8 cellular contexts compared by ENCODE assay signal in genomic region chr5:114305402-114306207, GRCh38. TPM values are rescaled to one million over a fixed set of nuclear protein-coding genes. Genes with fewer than 3 reads are reported as not detected.
DNase-seq lines count a peak whose midpoint lies in the region; ATAC-seq, FAIRE-seq and TF ChIP-seq lines count a peak whose summit lies in the region.

No MANE protein-coding gene starts in this region.

- no peak overlapping the region for H3K4me2 ChIP-seq in endothelial cell of umbilical vein (ENCODE audit: insufficient read depth, low read length)

- H4K20me1 ChIP-seq in endothelial cell of umbilical vein (replicated peaks; ENCODE audit: control insufficient read depth, extremely low read depth, insufficient read depth, low read length): no peaks in the 10 kb centered on the region

- H3K4me1 ChIP-seq in heart left ventricle (no peaks in the 10 kb centered on the region), right atrium auricular region (no peaks in the 10 kb centered on the region), endothelial cell of umbilical vein (ENCODE audit: control insufficient read depth, extremely low read depth, insufficient read depth, low read length) (no peaks in the 10 kb centered on the region)

- POLR2A ChIA-PET in endothelial cell of umbilical vein (lab: Charles Lee): no interaction called here

- no TSS peak for BruUV-seq in endothelial cell of umbilical vein (replicated peaks; lab: Mats Ljungman, UMichigan)

- no peak overlapping the region for H2AFZ ChIP-seq in endothelial cell of umbilical vein (ENCODE audit: low read depth, low read length)

- H3K27me3 ChIP-seq in heart left ventricle (no peaks in the 10 kb centered on the region), right atrium auricular region (no peaks in the 10 kb centered on the region), endothelial cell of umbilical vein (ENCODE audit: control insufficient read depth in 2 of 2, insufficient read depth in 2 of 2, low read length in 2 of 2) (peaks cover 4 to 5% of the 10 kb centered on the region in 2 experiments), H7 (ENCODE audit: control insufficient read depth, insufficient read depth, low read length) (no peaks in the 10 kb centered on the region)

- FAIRE-seq in endothelial cell of umbilical vein (lab: Jason Lieb, UNC): peak; percentile 21

- H3K4me3 ChIP-seq in heart left ventricle: no peak overlapping the region
- no peak overlapping the region for H3K4me3 ChIP-seq in right atrium auricular region
- no peak overlapping the region for H3K4me3 ChIP-seq in LNCaP clone FGC (ENCODE audit: low read depth, low read length)
- no peak overlapping the region for H3K4me3 ChIP-seq in endothelial cell of umbilical vein (replicated peaks in 1 of 3; ENCODE audit: insufficient read depth in 1 of 3, low read depth in 1 of 3, low read length in 3 of 3)
- H3K4me3 ChIP-seq in H7 (ENCODE audit: insufficient read depth, low read depth, low read length): no peak overlapping the region

- no peak for TF ChIP-seq POLR2A in heart left ventricle (IDR thresholded peaks at IDR 0.05)
- no peak for TF ChIP-seq POLR2A in endothelial cell of umbilical vein (IDR thresholded peaks at IDR 0.05; ENCODE audit: low read depth, low read length)

- CTCF ChIA-PET in endothelial cell of umbilical vein (lab: Charles Lee): interaction anchor here (0.6 to 1.6 kb wide), 7 partner anchors 14 to 694 kb away, joined by 3 to 9 read pairs (median 3); no protein-coding TSS in a partner anchor

- H3K9me3 ChIP-seq in heart left ventricle: no peaks in the 10 kb centered on the region
- H3K9me3 ChIP-seq in right atrium auricular region: no peaks in the 10 kb centered on the region
- H3K9me3 ChIP-seq in endothelial cell of umbilical vein (replicated peaks; ENCODE audit: control insufficient read depth, insufficient read depth, low read length): no peaks in the 10 kb centered on the region

- H3K79me2 ChIP-seq in endothelial cell of umbilical vein (ENCODE audit: control insufficient read depth, insufficient read depth, low read length): no peaks in the 10 kb centered on the region

- 83 to 100% (median 92%) methylated on average over 1 of the region's 1 CpG for WGBS in heart left ventricle, 4 donors

- H3K27ac ChIP-seq in heart left ventricle: no peak overlapping the region
- H3K27ac ChIP-seq in right atrium auricular region: no peak overlapping the region
- H3K27ac ChIP-seq in endothelial cell of umbilical vein (ENCODE audit: insufficient read depth, low read depth, low read length): no peak overlapping the region

- dilution Hi-C loops in endothelial cell of umbilical vein (cut with MboI; ENCODE audit: extremely low pct_ligation_motif_present, low sequenced_read_pairs): no loop called here

- ATAC-seq in heart left ventricle (peak in 2 of 4 donors; percentile 28 to 50), HG02970 (IDR thresholded peaks at IDR 0.05; ENCODE audit: low FRiP score, unreplicated experiment) (no peak), GM21423 (IDR thresholded peaks at IDR 0.05; ENCODE audit: unreplicated experiment) (no peak)

- H3K36me3 ChIP-seq in heart left ventricle: no peaks in the 10 kb centered on the region
- H3K36me3 ChIP-seq in right atrium auricular region: no peaks in the 10 kb centered on the region
- no peaks in the 10 kb centered on the region for H3K36me3 ChIP-seq in endothelial cell of umbilical vein (ENCODE audit: control insufficient read depth in 2 of 2, extremely low read depth in 1 of 2, insufficient read depth in 2 of 2, low read length in 2 of 2)
- no peaks in the 10 kb centered on the region for H3K36me3 ChIP-seq in H7 (replicated peaks; ENCODE audit: control insufficient read depth, insufficient read depth, low read length)

- no peak overlapping the region for H3K9ac ChIP-seq in endothelial cell of umbilical vein (replicated peaks; ENCODE audit: extremely low read depth, insufficient read depth, low read length)

- H3K9me1 ChIP-seq in endothelial cell of umbilical vein (replicated peaks; ENCODE audit: control insufficient read depth, extremely low read depth, insufficient read depth, low read length): no peaks in the 10 kb centered on the region

- intact Hi-C loops in heart left ventricle (cut with DNase I) (loop anchor here in 9 of 10 donors (2.0 to 10.0 kb wide), 10 partner anchors 142 to 621 kb away; no protein-coding TSS in a partner anchor), endothelial cell of umbilical vein (cut with micrococcal nuclease) (loop anchor here (1.0 to 5.0 kb wide), 4 partner anchors 53 to 626 kb away; no protein-coding TSS in a partner anchor)

- TF ChIP-seq CTCF in heart left ventricle (IDR thresholded peaks at IDR 0.05) (peak; percentile 16 to 64 (median 42)), right atrium auricular region (IDR thresholded peaks at IDR 0.05) (peak in 1 of 2 donors; percentile 62), LNCaP clone FGC (IDR thresholded peaks at IDR 0.05; ENCODE audit: control insufficient read depth, extremely low read depth, insufficient read depth) (peak; percentile 73), endothelial cell of umbilical vein (IDR thresholded peaks at IDR 0.05; ENCODE audit: extremely low read depth in 1 of 2, insufficient read depth in 1 of 2, low read depth in 1 of 2, low read length in 2 of 2) (peak in 1 of 2 donors; percentile 32)

- DNase-seq in heart left ventricle (no peak), right atrium auricular region (ENCODE audit: low spot score) (no peak), LNCaP clone FGC (ENCODE audit: low read depth) (peak; percentile 23), endothelial cell of umbilical vein (ENCODE audit: low read depth, low spot score) (peak; percentile 41), H7 (no peak), NCI-H2081 treated with DMSO at 0.1 percent for 48 hours (lab: John Stamatoyannopoulos, UW) (no peak)

TF ChIP-seq in endothelial cell of umbilical vein, 7 proteins besides CTCF, POLR2A, EP300 and RAD21:
- no peak for TF ChIP-seq POLR2AphosphoS5 (IDR thresholded peaks at IDR 0.05; ENCODE audit: insufficient read depth, low read depth, low read length)
- TF ChIP-seq EZH2 (IDR thresholded peaks at IDR 0.05; ENCODE audit: borderline replicate concordance, low read depth, low read length, severe bottlenecking): no peak
- no peak for TF ChIP-seq FOS (IDR thresholded peaks at IDR 0.05; ENCODE audit: borderline replicate concordance, insufficient read depth, low read length)
- no peak for TF ChIP-seq MYC (IDR thresholded peaks at IDR 0.05; ENCODE audit: low read depth, low read length)

RNA-seq across cellular contexts. Expression of gene KCNN2, which starts 56.3 kb away (rescaled TPM):
- 10 to 100 TPM in 2 of 9 donors, 1 to 10 TPM in 7; 4.7 to 11.6 (median 6.7) TPM for total RNA-seq in heart left ventricle
- polyA plus RNA-seq in heart left ventricle: 1 to 10 TPM; 1.2 to 9.6 TPM
- total RNA-seq in right atrium auricular region: 10 to 100 TPM; 12.6 to 22.4 TPM
- 1.3 and 1.9 TPM in 2 replicates for total RNA-seq in endothelial cell of umbilical vein
- polyA plus RNA-seq in endothelial cell of umbilical vein: 0.11 and 0.32 TPM in 2 replicates
- polyA plus RNA-seq in endothelial cell of umbilical vein (2011; cell fraction: cytosol; rRNA removed): 0.12 and 0.17 TPM in 2 replicates
- polyA plus RNA-seq in endothelial cell of umbilical vein (2011; cell fraction: nucleus; rRNA removed): 0.68 and 0.84 TPM in 2 replicates
- 0.17 TPM in 1 of 2 replicates, not detected in the other for polyA plus RNA-seq in endothelial cell of umbilical vein (2012)
- 0.10 and 0.57 TPM in 2 replicates for polyA minus RNA-seq in endothelial cell of umbilical vein
- polyA minus RNA-seq in endothelial cell of umbilical vein (2011; cell fraction: cytosol; rRNA and poly(A)+ RNA removed): not detected
- 0.38 and 1.7 TPM in 2 replicates for polyA minus RNA-seq in endothelial cell of umbilical vein (2011; cell fraction: nucleus; rRNA and poly(A)+ RNA removed)
- 8.2 and 13.7 TPM in 2 replicates for total RNA-seq in H7 (2014; rRNA removed; shearing (Covaris generic))

Comparison
In these comparisons a context has a peak if more than half of its experiments do, and no peak if none do; other contexts are left out.
1. DNase-seq: peak in LNCaP clone FGC (single experiment) and endothelial cell of umbilical vein (single experiment); none in heart left ventricle (0 of 5), right atrium auricular region (single experiment), H7 (single experiment) and NCI-H2081 treated with DMSO at 0.1 percent for 48 hours (single experiment).